1 cellular context compared by ENCODE assay signal in genomic region chr12:121092034-121092433, GRCh38.
TF ChIP-seq lines count a peak whose summit lies in the region.

No MANE protein-coding gene starts in this region.

TF ChIP-seq in neural cell, 6 proteins besides CTCF, POLR2A, EP300 and RAD21 (continued from another document):
- TF ChIP-seq REST (IDR thresholded peaks at IDR 0.05; ENCODE audit: borderline replicate concordance), result no peak
- TF ChIP-seq EZH2 (IDR thresholded peaks at IDR 0.05; ENCODE audit: borderline replicate concordance, insufficient read depth, low read length, poor library complexity, severe bottlenecking), result no peak
